Comparison of ENCODE assay signal across 8 cellular contexts in the genomic region with DNA sequence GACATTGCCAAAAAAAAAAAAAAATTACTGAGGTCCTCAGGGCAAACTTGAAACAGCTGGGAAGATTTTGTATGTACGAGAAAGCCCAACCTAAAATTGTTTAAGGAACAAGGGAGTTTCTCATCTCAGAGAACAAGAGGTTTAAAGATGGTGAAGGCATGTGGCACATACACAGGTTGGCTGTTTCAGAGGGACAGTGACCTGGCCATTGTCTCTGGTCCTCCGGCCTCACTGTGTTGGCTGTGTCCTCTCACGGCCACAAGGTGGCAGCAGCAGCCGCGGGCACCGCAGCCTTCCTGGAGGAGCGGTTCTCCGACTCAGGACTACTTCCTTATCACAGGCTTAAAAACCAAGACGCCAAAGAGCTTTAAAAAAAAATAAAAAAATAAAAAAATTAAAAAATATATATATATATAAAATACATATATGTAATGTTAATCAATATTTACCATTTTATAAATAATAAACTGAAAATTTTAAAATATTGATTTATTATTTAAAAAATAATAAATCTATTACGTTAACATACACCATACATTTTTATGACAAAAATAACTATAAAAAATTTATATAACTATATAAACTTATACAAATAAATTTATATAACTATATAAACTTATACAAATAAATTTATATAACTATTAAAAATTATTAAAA. TPM values are rescaled to one million over a fixed set of nuclear protein-coding genes. Genes with fewer than 3 reads are reported as not detected.
A peak's percentile ranks its signal among the peaks of the same experiment; 100 is the strongest.
DNase-seq lines count a peak whose midpoint lies in the region; TF ChIP-seq lines count a peak whose summit lies in the region.

No MANE protein-coding gene starts in this region.

- no peaks in the 10 kb centered on the region for H3K9me3 Mint-ChIP-seq in nephron

- H3K4me3 Mint-ChIP-seq in nephron, result no peak overlapping the region

- H3K27me3 ChIP-seq in Peyer's patch (no peaks in the 10 kb centered on the region), stomach (no peaks in the 10 kb centered on the region)

- TF ChIP-seq CTCF in GM20000 (IDR thresholded peaks at IDR 0.05; ENCODE audit: extremely low read depth, missing control alignments) (peak; percentile 81), Peyer's patch (IDR thresholded peaks at IDR 0.05) (peak; percentile 79 to 96 (median 95)), nephron (IDR thresholded peaks at IDR 0.05; ENCODE audit: unreplicated experiment in 3 of 3) (peak; percentile 91 to 96 (median 95)), stomach (IDR thresholded peaks at IDR 0.05) (peak in 5 of 7 experiments; percentile 85 to 94 (median 93))

- H3K4me1 ChIP-seq in Peyer's patch (no peaks in the 10 kb centered on the region), stomach (peaks cover 0 to 8% (median 0%) of the 10 kb centered on the region in 4 donors)

- H3K36me3 Mint-ChIP-seq in nephron (ENCODE audit: low read depth), result no peaks in the 10 kb centered on the region

- peaks cover 5% of the 10 kb centered on the region for H3K27me3 Mint-ChIP-seq in nephron (ENCODE audit: low read depth)

- H3K27ac ChIP-seq in Peyer's patch (no peak overlapping the region), stomach (no peak overlapping the region)

- no peak for TF ChIP-seq POLR2A in Peyer's patch (IDR thresholded peaks at IDR 0.05)
- TF ChIP-seq POLR2A in stomach (IDR thresholded peaks at IDR 0.05), result no peak

- no peak for TF ChIP-seq EP300 in Ishikawa (IDR thresholded peaks at IDR 0.05; ENCODE audit: borderline replicate concordance)
- no peak for TF ChIP-seq EP300 in stomach (IDR thresholded peaks at IDR 0.05)

- H3K27ac Mint-ChIP-seq in nephron, result peak overlapping the region in 1 of 3 experiments; percentile 44

- H3K36me3 ChIP-seq in Peyer's patch, result no peaks in the 10 kb centered on the region
- no peaks in the 10 kb centered on the region for H3K36me3 ChIP-seq in stomach

- peaks cover 10% of the 10 kb centered on the region for H3K4me1 Mint-ChIP-seq in nephron

- TF ChIP-seq RAD21 in Ishikawa (IDR thresholded peaks at IDR 0.05; ENCODE audit: low read depth), result peak; percentile 96

- no peak overlapping the region for H3K4me3 ChIP-seq in Peyer's patch
- H3K4me3 ChIP-seq in stomach, result no peak overlapping the region

- intact Hi-C loops in stomach (cut with DNase I; ENCODE audit: low total_unique reads), result loop anchor here (10.0 kb wide), 1 partner anchor 474 kb away; no protein-coding TSS in a partner anchor

- WGBS in stomach, 5 donors, result 5 to 12% (median 12%) methylated on average over 10 of the region's 10 CpGs

- DNase-seq in COLO829 (ENCODE audit: low spot score), result peak; percentile 62
- DNase-seq in GM20000 (ENCODE audit: low spot score), result peak; percentile 85
- DNase-seq in Peyer's patch, result peak; percentile 68 to 91 (median 85)
- DNase-seq in activated T-cell treated with anti-CD3 and anti-CD28 coated beads, Interleukin-2, amount 50 U/mL, for 48 hours, result peak; percentile 79 to 83
- DNase-seq in fibroblast of gingiva (ENCODE audit: low read depth), result peak; percentile 64
- peak; percentile 85 for DNase-seq in stomach

- H3K9me3 ChIP-seq in Peyer's patch, result no peaks in the 10 kb centered on the region
- H3K9me3 ChIP-seq in stomach, result no peaks in the 10 kb centered on the region

TF ChIP-seq in Ishikawa, 13 proteins besides CTCF, POLR2A, EP300 and RAD21:
- TF ChIP-seq CREB1 (IDR thresholded peaks at IDR 0.05; ENCODE audit: low read depth) (no peak), NFIC (IDR thresholded peaks at IDR 0.05) (no peak), FOXM1 (IDR thresholded peaks at IDR 0.05; ENCODE audit: borderline replicate concordance, low read depth) (no peak; the same call in 1 of the 2 replicates), EGR1 (IDR thresholded peaks at IDR 0.05) (no peak), TCF12 (IDR thresholded peaks at IDR 0.05; ENCODE audit: low read depth) (no peak), CEBPB (IDR thresholded peaks at IDR 0.05) (no peak), TAF1 (IDR thresholded peaks at IDR 0.05; ENCODE audit: low read depth) (no peak), ZBTB7A (IDR thresholded peaks at IDR 0.05; ENCODE audit: low read depth) (no peak), YY1 (IDR thresholded peaks at IDR 0.05; ENCODE audit: low read depth) (no peak), TEAD4 (IDR thresholded peaks at IDR 0.05) (no peak)
- TF ChIP-seq, protein P1, sequence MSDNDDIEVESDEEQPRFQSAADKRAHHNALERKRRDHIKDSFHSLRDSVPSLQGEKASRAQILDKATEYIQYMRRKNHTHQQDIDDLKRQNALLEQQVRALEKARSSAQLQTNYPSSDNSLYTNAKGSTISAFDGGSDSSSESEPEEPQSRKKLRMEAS (IDR thresholded peaks at IDR 0.05), result no peak
- TF ChIP-seq, protein P2, sequence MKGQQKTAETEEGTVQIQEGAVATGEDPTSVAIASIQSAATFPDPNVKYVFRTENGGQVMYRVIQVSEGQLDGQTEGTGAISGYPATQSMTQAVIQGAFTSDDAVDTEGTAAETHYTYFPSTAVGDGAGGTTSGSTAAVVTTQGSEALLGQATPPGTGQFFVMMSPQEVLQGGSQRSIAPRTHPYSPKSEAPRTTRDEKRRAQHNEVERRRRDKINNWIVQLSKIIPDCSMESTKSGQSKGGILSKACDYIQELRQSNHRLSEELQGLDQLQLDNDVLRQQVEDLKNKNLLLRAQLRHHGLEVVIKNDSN (IDR thresholded peaks at IDR 0.05), result no peak
TF ChIP-seq in Ishikawa: peak in this region for 0.

RNA-seq across cellular contexts. Expression of a gene that starts 52.8 kb away (rescaled TPM):
- 1 to 10 TPM; 1.5 to 1.9 (median 1.7) TPM for total RNA-seq in Peyer's patch
- 10 to 100 TPM in 2 of 5 donors, 1 to 10 TPM in 2, under 1 TPM in 1; 0.72 to 25.8 (median 5.0) TPM for total RNA-seq in stomach
- polyA plus RNA-seq in stomach, result 1 to 10 TPM; 5.3 to 9.8 (median 7.0) TPM

RNA-seq across cellular contexts. Expression of a gene that starts 52.9 kb away (rescaled TPM):
- 10 to 100 TPM in 1 of 4 donors, 1 to 10 TPM in 3; 6.5 to 15.7 (median 6.8) TPM for total RNA-seq in Peyer's patch
- total RNA-seq in stomach, result 10 to 100 TPM in 3 of 5 donors, 1 to 10 TPM in 1, under 1 TPM in 1; 0.58 to 27.2 (median 12.3) TPM
- polyA plus RNA-seq in stomach, result 1 to 10 TPM; 4.0 to 4.6 (median 4.1) TPM
